Comparison of ENCODE assay signal across 9 cellular contexts in the genomic region with DNA sequence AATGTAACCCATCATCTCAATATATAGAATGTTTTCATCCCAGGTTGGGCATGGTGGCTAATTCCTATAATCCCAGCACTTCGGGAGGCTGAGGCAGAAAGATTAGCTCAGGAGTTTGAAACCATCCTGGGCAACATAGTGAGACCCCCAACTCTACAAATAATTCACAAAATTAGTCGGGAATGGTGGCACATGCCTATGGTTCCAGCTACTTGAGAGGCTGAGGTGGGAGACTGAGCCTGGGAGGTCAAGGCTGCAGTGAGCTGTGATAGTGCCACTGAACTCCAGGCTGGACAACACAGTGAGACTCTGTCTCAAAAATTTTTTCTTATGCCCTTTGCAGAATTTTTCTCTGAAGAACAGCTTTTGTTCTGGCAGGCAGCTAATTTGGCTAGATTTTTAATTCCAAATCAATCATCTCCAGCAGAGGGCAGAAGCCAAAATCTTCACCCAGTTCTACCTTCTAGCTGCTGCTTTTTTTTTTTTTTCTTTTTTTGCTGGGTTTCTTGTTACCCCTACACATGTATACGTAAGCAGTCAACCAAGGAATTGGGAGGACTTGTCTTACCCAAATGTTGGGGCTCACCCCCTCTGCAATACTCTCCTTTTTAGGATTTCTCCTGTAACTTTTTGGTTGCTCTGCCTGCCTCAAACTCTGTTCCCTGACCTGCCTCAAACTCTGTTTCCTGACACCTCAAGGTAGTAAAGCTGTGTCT. TPM values are rescaled to one million over a fixed set of nuclear protein-coding genes. Genes with fewer than 3 reads are reported as not detected.
A peak's percentile ranks its signal among the peaks of the same experiment; 100 is the strongest.
DNase-seq lines count a peak whose midpoint lies in the region; ATAC-seq and TF ChIP-seq lines count a peak whose summit lies in the region.
"Had no signal": no experiment of that assay in that cellular context is flagged by ENCODE, and none has a peak within 500 bp of the region (broad histone marks: within the 10 kb centered on the region; RNA-seq: fewer than 3 reads in every experiment).

No MANE protein-coding gene starts in this region.

- H3K27me3 ChIP-seq in Karpas-422 (ENCODE audit: low read length) (no peaks in the 10 kb centered on the region), body of pancreas (no peaks in the 10 kb centered on the region), osteoblast (ENCODE audit: insufficient read depth, low read length) (no peaks in the 10 kb centered on the region)

- no peaks in the 10 kb centered on the region for H3K27me3 Mint-ChIP-seq in activated CD4-positive, alpha-beta T cell treated with anti-CD3 and anti-CD28 coated beads, Interleukin-2, amount 10 ng/mL, durations not matched to agents 24 days and 14 days

- H4K20me1 ChIP-seq in Karpas-422 (ENCODE audit: insufficient read depth, low read depth, low read length), result no peaks in the 10 kb centered on the region
- no peaks in the 10 kb centered on the region for H4K20me1 ChIP-seq in osteoblast (ENCODE audit: insufficient read depth, low read length)

- no peak overlapping the region for H3K4me3 ChIP-seq in Karpas-422 (ENCODE audit: low read length)
- no peak overlapping the region for H3K4me3 ChIP-seq in body of pancreas
- H3K4me3 ChIP-seq in osteoblast (ENCODE audit: insufficient read depth, low read length), result no peak overlapping the region
- H3K4me3 ChIP-seq: skin epidermis had no signal

- no peak overlapping the region for H3K27ac Mint-ChIP-seq in activated CD4-positive, alpha-beta T cell treated with anti-CD3 and anti-CD28 coated beads, Interleukin-2, amount 10 ng/mL, durations not matched to agents 24 days and 14 days

- H3K9me2 ChIP-seq in Karpas-422 (replicated peaks; ENCODE audit: insufficient read depth, low read length), result no peaks in the 10 kb centered on the region

- peaks cover 13% of the 10 kb centered on the region for H3K36me3 Mint-ChIP-seq in activated CD4-positive, alpha-beta T cell treated with anti-CD3 and anti-CD28 coated beads, Interleukin-2, amount 10 ng/mL, durations not matched to agents 24 days and 14 days (ENCODE audit: low read depth)

- no peaks in the 10 kb centered on the region for H3K9me3 Mint-ChIP-seq in activated CD4-positive, alpha-beta T cell treated with anti-CD3 and anti-CD28 coated beads, Interleukin-2, amount 10 ng/mL, durations not matched to agents 24 days and 14 days

- peaks cover 7% of the 10 kb centered on the region; the same call in 1 of the 2 replicates for H3K36me3 ChIP-seq in Karpas-422 (ENCODE audit: insufficient read depth, low read length)
- H3K36me3 ChIP-seq in body of pancreas (replicated peaks in 1 of 2; ENCODE audit: insufficient read depth in 1 of 2, low read depth in 2 of 2), result no peaks in the 10 kb centered on the region
- H3K36me3 ChIP-seq in osteoblast (ENCODE audit: insufficient read depth, low read length), result no peaks in the 10 kb centered on the region

- H3K4me2 ChIP-seq in Karpas-422 (ENCODE audit: low read depth, low read length, poor library complexity, severe bottlenecking), result peak overlapping the region; percentile 30
- H3K4me2 ChIP-seq in osteoblast (ENCODE audit: insufficient read depth, low read length), result no peak overlapping the region

- intact Hi-C loops in activated CD4-positive, alpha-beta T cell treated with anti-CD3 and anti-CD28 coated beads, Interleukin-2, amount 10 ng/mL, durations not matched to agents 24 days and 14 days (cut with micrococcal nuclease), result loop anchor here (10.0 kb wide), 1 partner anchor 660 kb away; the partner anchor contains the start of gene NASP
- intact Hi-C loops in body of pancreas (cut with DNase I), result no loop called here
- intact Hi-C loops in sciatic nerve (cut with DNase I), result no loop called here

- DNase-seq in activated CD4-positive, alpha-beta T cell treated with anti-CD3 and anti-CD28 coated beads, Interleukin-2, amount 10 ng/mL, durations not matched to agents 24 days and 14 days, result peak; percentile 76
- no peak for DNase-seq in activated CD4-positive, alpha-beta T cell treated with anti-CD3 and anti-CD28 coated beads, Interleukin-2, amount 50 U/mL, for 1 hour
- DNase-seq in Karpas-422, result peak; percentile 91
- DNase-seq in body of pancreas, result no peak
- DNase-seq in osteoblast (ENCODE audit: insufficient read length, low spot score, missing footprints), result peak; percentile 94
- DNase-seq in sciatic nerve (ENCODE audit: low spot score), result no peak

- peaks cover 27% of the 10 kb centered on the region for H3K4me1 Mint-ChIP-seq in activated CD4-positive, alpha-beta T cell treated with anti-CD3 and anti-CD28 coated beads, Interleukin-2, amount 10 ng/mL, durations not matched to agents 24 days and 14 days

- no peak overlapping the region for H3K4me3 Mint-ChIP-seq in activated CD4-positive, alpha-beta T cell treated with anti-CD3 and anti-CD28 coated beads, Interleukin-2, amount 10 ng/mL, durations not matched to agents 24 days and 14 days

- WGBS in body of pancreas, 2 donors, result 51 to 54% methylated on average over 3 of the region's 3 CpGs

- H3K9me3 ChIP-seq in Karpas-422 (ENCODE audit: low read length) (no peaks in the 10 kb centered on the region), body of pancreas (no peaks in the 10 kb centered on the region), osteoblast (ENCODE audit: low read depth, low read length) (no peaks in the 10 kb centered on the region)

- H3K4me1 ChIP-seq in Karpas-422 (ENCODE audit: low read length) (peaks cover 37% of the 10 kb centered on the region), body of pancreas (peaks cover 12% of the 10 kb centered on the region), osteoblast (ENCODE audit: insufficient read depth, low read length) (peaks cover 16% of the 10 kb centered on the region)

- TF ChIP-seq CTCF in body of pancreas (IDR thresholded peaks at IDR 0.05) (peak in 4 of 7 experiments; percentile 16 to 29 (median 26)), osteoblast (IDR thresholded peaks at IDR 0.05; ENCODE audit: extremely low read depth, low read depth, low read length) (peak; percentile 58)

- TF ChIP-seq POLR2A in body of pancreas (IDR thresholded peaks at IDR 0.05), result no peak

- H2AFZ ChIP-seq in Karpas-422 (ENCODE audit: low read length) (peak overlapping the region; percentile 88; the same call in 1 of the 2 replicates), osteoblast (ENCODE audit: low read length) (no peak overlapping the region)

- ATAC-seq in body of pancreas, result no peak
- no peak for ATAC-seq in GM21576 (IDR thresholded peaks at IDR 0.05; ENCODE audit: unreplicated experiment)
- ATAC-seq in sciatic nerve, result no peak
- ATAC-seq in HG03342 (IDR thresholded peaks at IDR 0.05; ENCODE audit: unreplicated experiment), result no peak

- peaks cover 22% of the 10 kb centered on the region for H3K79me2 ChIP-seq in Karpas-422 (ENCODE audit: low read length)
- peaks cover 16% of the 10 kb centered on the region for H3K79me2 ChIP-seq in osteoblast (ENCODE audit: insufficient read depth, low read length)

- no peak overlapping the region for H3K27ac ChIP-seq in Karpas-422 (ENCODE audit: low read length)
- no peak overlapping the region for H3K27ac ChIP-seq in body of pancreas
- no peak overlapping the region for H3K27ac ChIP-seq in osteoblast (ENCODE audit: low read depth, low read length)
- H3K27ac ChIP-seq: skin epidermis had no signal

- H3K9ac ChIP-seq in Karpas-422 (ENCODE audit: low read length), result peak overlapping the region; percentile 6; the same call in 1 of the 2 replicates

RNA-seq across cellular contexts. Expression of gene RAD54L, which starts 2.7 kb away (rescaled TPM):
- total RNA-seq in activated CD4-positive, alpha-beta T cell treated with anti-CD3 and anti-CD28 coated beads, Interleukin-2, amount 10 ng/mL, durations not matched to agents 24 days and 14 days, result 55.5 and 59.6 TPM in 2 replicates
- 10.5 and 18.0 TPM in 2 replicates for total RNA-seq in Karpas-422 (2014; rRNA removed; shearing (Covaris generic); ENCODE audit: low replicate concordance)
- total RNA-seq in body of pancreas (under 1 TPM in 1 of 2 donors, not detected in 1; under 0.01 TPM), osteoblast (0.59 and 1.4 TPM in 2 replicates), sciatic nerve (1.8 TPM)

RNA-seq across cellular contexts. Expression of gene LURAP1, which starts 41.7 kb away (rescaled TPM):
- total RNA-seq in activated CD4-positive, alpha-beta T cell treated with anti-CD3 and anti-CD28 coated beads, Interleukin-2, amount 10 ng/mL, durations not matched to agents 24 days and 14 days, result 0.12 and 0.21 TPM in 2 replicates
- total RNA-seq in Karpas-422 (2014; rRNA removed; shearing (Covaris generic); ENCODE audit: low replicate concordance), result 0.25 TPM in 1 of 2 replicates, not detected in the other
- total RNA-seq in body of pancreas, result 1 to 10 TPM in 1 of 2 donors, not detected in 1; 1.6 TPM
- total RNA-seq in osteoblast, result 4.1 and 4.3 TPM in 2 replicates
- total RNA-seq in sciatic nerve, result 16.1 TPM

RNA-seq across cellular contexts. Expression of gene POMGNT1, which starts 46.6 kb away (rescaled TPM):
- 75.1 and 83.0 TPM in 2 replicates for total RNA-seq in activated CD4-positive, alpha-beta T cell treated with anti-CD3 and anti-CD28 coated beads, Interleukin-2, amount 10 ng/mL, durations not matched to agents 24 days and 14 days
- 55.0 and 65.1 TPM in 2 replicates for total RNA-seq in Karpas-422 (2014; rRNA removed; shearing (Covaris generic); ENCODE audit: low replicate concordance)
- total RNA-seq in body of pancreas (10 to 100 TPM; 31.9 to 36.3 TPM), osteoblast (43.9 and 45.6 TPM in 2 replicates), sciatic nerve (87.2 TPM)

RNA-seq across cellular contexts. Expression of gene LRRC41, which starts 58.6 kb away (rescaled TPM):
- 63.1 and 64.6 TPM in 2 replicates for total RNA-seq in activated CD4-positive, alpha-beta T cell treated with anti-CD3 and anti-CD28 coated beads, Interleukin-2, amount 10 ng/mL, durations not matched to agents 24 days and 14 days
- total RNA-seq in Karpas-422 (2014; rRNA removed; shearing (Covaris generic); ENCODE audit: low replicate concordance), result 64.1 and 69.1 TPM in 2 replicates
- 10 to 100 TPM; 36.6 to 59.0 TPM for total RNA-seq in body of pancreas
- total RNA-seq in osteoblast, result 103 and 104 TPM in 2 replicates
- total RNA-seq in sciatic nerve, result 47.7 TPM

RNA-seq across cellular contexts. Expression of gene UQCRH, which starts 58.7 kb away (rescaled TPM):
- total RNA-seq in activated CD4-positive, alpha-beta T cell treated with anti-CD3 and anti-CD28 coated beads, Interleukin-2, amount 10 ng/mL, durations not matched to agents 24 days and 14 days, result 283 and 306 TPM in 2 replicates
- 455 and 533 TPM in 2 replicates for total RNA-seq in Karpas-422 (2014; rRNA removed; shearing (Covaris generic); ENCODE audit: low replicate concordance)
- total RNA-seq in body of pancreas (100 to 1,000 TPM in 1 of 2 donors, 10 to 100 TPM in 1; 92.4 to 195 TPM), osteoblast (197 and 202 TPM in 2 replicates), sciatic nerve (103 TPM)

Comparison
In these comparisons a context has a peak if more than half of its experiments do, and no peak if none do; other contexts are left out.
1. DNase-seq: peak in activated CD4-positive, alpha-beta T cell treated with anti-CD3 and anti-CD28 coated beads, Interleukin-2, amount 10 ng/mL, durations not matched to agents 24 days and 14 days (single experiment), Karpas-422 (single experiment) and osteoblast (single experiment); none in activated CD4-positive, alpha-beta T cell treated with anti-CD3 and anti-CD28 coated beads, Interleukin-2, amount 50 U/mL, for 1 hour (single experiment), body of pancreas (0 of 4) and sciatic nerve (single experiment).